In the genomic region with DNA sequence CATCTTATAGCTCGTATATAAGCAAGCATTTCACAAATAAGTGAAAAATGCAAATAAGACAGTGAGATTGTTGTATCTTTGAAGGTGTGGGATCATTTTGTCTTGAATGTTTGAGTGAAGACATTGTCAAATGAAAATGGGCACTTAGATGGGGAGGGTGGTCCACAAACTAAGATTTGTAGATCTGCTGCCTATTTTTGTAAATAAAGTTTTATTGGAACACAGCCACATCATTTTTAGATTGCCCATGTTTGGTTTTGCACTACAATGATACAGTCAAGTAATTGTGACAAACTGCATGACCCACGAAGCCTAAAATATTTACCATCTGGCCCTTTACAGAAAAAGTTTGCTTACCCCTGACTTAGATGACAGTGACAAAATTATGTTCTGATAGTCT, we compare ENCODE assay signal across 40 cellular contexts.
"Had no signal": no experiment of that assay in that cellular context is flagged by ENCODE, and none has a peak within 500 bp of the region (broad histone marks: within the 10 kb centered on the region; RNA-seq: fewer than 3 reads in every experiment).

No MANE protein-coding gene starts in this region.

- H3K4me1 Mint-ChIP-seq: activated naive CD4-positive, alpha-beta T cell treated with anti-CD3 and anti-CD28 coated beads, Interleukin-2, amount 10 ng/mL, durations not matched to agents 7 days and 5 days; activated naive CD4-positive, alpha-beta T cell treated with anti-CD3 and anti-CD28 coated beads, Interleukin-2, amount 50 U/mL, for 24 hours; activated naive CD8-positive, alpha-beta T cell treated with anti-CD3 and anti-CD28 coated beads for 36 hours; activated naive CD8-positive, alpha-beta T cell treated with anti-CD3 and anti-CD28 coated beads, Interleukin-2, amount 10 ng/mL, durations not matched to agents 7 days and 5 days; activated naive CD8-positive, alpha-beta T cell treated with anti-CD3 and anti-CD28 coated beads, Interleukin-2, amount 50 U/mL, for 24 hours; activated T-helper 17 cell treated with anti-CD3 and anti-CD28 coated beads, Interleukin-2, amount 50 U/mL, for 72 hours; central memory CD8-positive, alpha-beta T cell had no signal

- H3K9me3 ChIP-seq: adrenal gland, ascending aorta, body of pancreas, breast epithelium had no signal

- H3K36me3 Mint-ChIP-seq: activated naive CD4-positive, alpha-beta T cell treated with anti-CD3 and anti-CD28 coated beads, Interleukin-2, amount 10 ng/mL, durations not matched to agents 7 days and 5 days; activated naive CD4-positive, alpha-beta T cell treated with anti-CD3 and anti-CD28 coated beads, Interleukin-2, amount 50 U/mL, for 24 hours; activated naive CD4-positive, alpha-beta T cell treated with anti-CD3 and anti-CD28 coated beads, Interleukin-2, amount 50 U/mL, for 72 hours; activated naive CD8-positive, alpha-beta T cell; activated naive CD8-positive, alpha-beta T cell treated with anti-CD3 and anti-CD28 coated beads for 36 hours; activated naive CD8-positive, alpha-beta T cell treated with anti-CD3 and anti-CD28 coated beads, Interleukin-2, amount 10 ng/mL, durations not matched to agents 7 days and 5 days; brain had no signal

- H3K27ac ChIP-seq: adrenal gland, ascending aorta, body of pancreas, brain microvascular endothelial cell, cardiac muscle cell had no signal

- H3K27me3 ChIP-seq: adrenal gland, ascending aorta, body of pancreas, brain microvascular endothelial cell, breast epithelium, cardiac muscle cell had no signal

- FAIRE-seq: astrocyte, bronchial epithelial cell had no signal

- H3K9me3 Mint-ChIP-seq: activated naive CD4-positive, alpha-beta T cell treated with anti-CD3 and anti-CD28 coated beads for 36 hours; activated naive CD4-positive, alpha-beta T cell treated with anti-CD3 and anti-CD28 coated beads, Interleukin-2, amount 10 ng/mL, durations not matched to agents 7 days and 5 days; activated naive CD4-positive, alpha-beta T cell treated with anti-CD3 and anti-CD28 coated beads, Interleukin-2, amount 50 U/mL, for 24 hours; activated naive CD8-positive, alpha-beta T cell treated with anti-CD3 and anti-CD28 coated beads for 36 hours; activated naive CD8-positive, alpha-beta T cell treated with anti-CD3 and anti-CD28 coated beads, Interleukin-2, amount 10 ng/mL, durations not matched to agents 7 days and 5 days; activated naive CD8-positive, alpha-beta T cell treated with anti-CD3 and anti-CD28 coated beads, Interleukin-2, amount 50 U/mL, for 24 hours; activated T-cell treated with anti-CD3 and anti-CD28 coated beads, Interleukin-2, amount 50 U/mL, for 24 hours; activated T-cell treated with anti-CD3 and anti-CD28 coated beads, Interleukin-2, amount 50 U/mL, for 4 hours; activated T-cell treated with anti-CD3 and anti-CD28 coated beads, Interleukin-2, amount 50 U/mL, for 72 hours; activated T-helper 1 cell treated with anti-CD3 and anti-CD28 coated beads, Interleukin-12 subunit alpha, Interleukin-12 subunit beta, Interleukin-2, Interleukin-4 antibody, amounts not matched to agents 30 ng/mL and 10 ng/mL and 1 ng/mL, durations not matched to agents 14 hours and 24 hours and 36 hours; activated T-helper 2 cell treated with anti-CD3 and anti-CD28 coated beads, Interferon-gamma antibody, Interleukin-2, Interleukin-4, amounts not matched to agents 10 μg/mL and 5 μg/mL and 100 μg/mL, durations not matched to agents 14 hours and 24 hours and 36 hours; brain; central memory CD8-positive, alpha-beta T cell had no signal

- ATAC-seq: activated naive CD4-positive, alpha-beta T cell treated with anti-CD3 and anti-CD28 coated beads, Interleukin-2, amount 50 U/mL, for 72 hours; activated naive CD8-positive, alpha-beta T cell treated with anti-CD3 and anti-CD28 coated beads, Interleukin-2, amount 50 U/mL, for 24 hours; activated T-cell treated with anti-CD3 and anti-CD28 coated beads, Interleukin-2, amount 50 U/mL, for 4 hours; activated T-cell treated with anti-CD3 and anti-CD28 coated beads, Interleukin-2, amount 50 U/mL, for 72 hours; activated T-helper 17 cell treated with anti-CD3 and anti-CD28 coated beads, Interleukin-2, amount 50 U/mL, for 72 hours; body of pancreas had no signal

- H3K27ac Mint-ChIP-seq: activated naive CD4-positive, alpha-beta T cell treated with anti-CD3 and anti-CD28 coated beads for 36 hours; activated naive CD4-positive, alpha-beta T cell treated with anti-CD3 and anti-CD28 coated beads, Interleukin-2, amount 10 ng/mL, durations not matched to agents 7 days and 5 days; activated naive CD4-positive, alpha-beta T cell treated with anti-CD3 and anti-CD28 coated beads, Interleukin-2, amount 50 U/mL, for 24 hours; activated naive CD4-positive, alpha-beta T cell treated with anti-CD3 and anti-CD28 coated beads, Interleukin-2, amount 50 U/mL, for 72 hours; activated naive CD8-positive, alpha-beta T cell; activated naive CD8-positive, alpha-beta T cell treated with anti-CD3 and anti-CD28 coated beads for 36 hours; activated naive CD8-positive, alpha-beta T cell treated with anti-CD3 and anti-CD28 coated beads, Interleukin-2, amount 10 ng/mL, durations not matched to agents 7 days and 5 days; activated naive CD8-positive, alpha-beta T cell treated with anti-CD3 and anti-CD28 coated beads, Interleukin-2, amount 50 U/mL, for 24 hours; activated T-cell treated with anti-CD3 and anti-CD28 coated beads, Interleukin-2, amount 50 U/mL, for 24 hours; activated T-cell treated with anti-CD3 and anti-CD28 coated beads, Interleukin-2, amount 50 U/mL, for 72 hours; activated T-helper 1 cell treated with anti-CD3 and anti-CD28 coated beads, Interleukin-12 subunit alpha, Interleukin-12 subunit beta, Interleukin-2, Interleukin-4 antibody, amounts not matched to agents 30 ng/mL and 10 ng/mL and 1 ng/mL, durations not matched to agents 14 hours and 24 hours and 36 hours; activated T-helper 17 cell treated with anti-CD3 and anti-CD28 coated beads, Interleukin-2, amount 50 U/mL, for 72 hours; activated T-helper 2 cell treated with anti-CD3 and anti-CD28 coated beads, Interferon-gamma antibody, Interleukin-2, Interleukin-4, amounts not matched to agents 10 μg/mL and 5 μg/mL and 100 μg/mL, durations not matched to agents 14 hours and 24 hours and 36 hours had no signal

- H3K4me1 ChIP-seq: ascending aorta, body of pancreas had no signal

- H3K4me3 ChIP-seq: adrenal gland, ascending aorta, body of pancreas, breast epithelium, cardiac muscle cell had no signal

- H3K36me3 ChIP-seq: adrenal gland, ascending aorta, brain microvascular endothelial cell, breast epithelium, cardiac muscle cell had no signal

- DNase-seq: activated effector memory CD4-positive, alpha-beta T cell treated with anti-CD3 and anti-CD28 coated beads, Interleukin-2, amount 50 U/mL, for 16 hours; activated effector memory CD4-positive, alpha-beta T cell treated with Interleukin-2 at 50 U/mL for 16 hours; activated gamma-delta T cell; activated gamma-delta T cell treated with Interleukin-2 at 50 U/mL for 16 hours; activated naive CD4-positive, alpha-beta T cell; activated naive CD4-positive, alpha-beta T cell treated with anti-CD3 and anti-CD28 coated beads for 36 hours; activated naive CD4-positive, alpha-beta T cell treated with anti-CD3 and anti-CD28 coated beads, Interleukin-2, amount 10 ng/mL, durations not matched to agents 7 days and 5 days; activated naive CD4-positive, alpha-beta T cell treated with anti-CD3 and anti-CD28 coated beads, Interleukin-2, amount 50 U/mL, for 16 hours; activated naive CD4-positive, alpha-beta T cell treated with Interleukin-2 at 50 U/mL for 16 hours; activated naive CD8-positive, alpha-beta T cell treated with anti-CD3 and anti-CD28 coated beads for 36 hours; activated naive CD8-positive, alpha-beta T cell treated with anti-CD3 and anti-CD28 coated beads, Interleukin-2, amount 10 ng/mL, durations not matched to agents 7 days and 5 days; activated naive CD8-positive, alpha-beta T cell treated with anti-CD3 and anti-CD28 coated beads, Interleukin-2, amount 50 U/mL, for 24 hours; activated T-cell treated with anti-CD3 and anti-CD28 coated beads, Interleukin-2, amount 50 U/mL, for 1 hour; activated T-cell treated with anti-CD3 and anti-CD28 coated beads, Interleukin-2, amount 50 U/mL, for 24 hours; activated T-cell treated with anti-CD3 and anti-CD28 coated beads, Interleukin-2, amount 50 U/mL, for 4 hours; activated T-cell treated with anti-CD3 and anti-CD28 coated beads, Interleukin-2, amount 50 U/mL, for 48 hours; activated T-cell treated with anti-CD3 and anti-CD28 coated beads, Interleukin-2, amount 50 U/mL, for 72 hours; adrenal gland; amniotic stem cell; amygdala; anterior cingulate cortex; aorta; body of pancreas; brain microvascular endothelial cell; caudate nucleus; central memory CD4-positive, alpha-beta T cell; cerebellar nuclear complex had no signal

- H3K27me3 Mint-ChIP-seq: activated naive CD4-positive, alpha-beta T cell treated with anti-CD3 and anti-CD28 coated beads, Interleukin-2, amount 10 ng/mL, durations not matched to agents 7 days and 5 days; brain had no signal

- H3K4me3 Mint-ChIP-seq: activated naive CD4-positive, alpha-beta T cell treated with anti-CD3 and anti-CD28 coated beads for 36 hours; activated naive CD4-positive, alpha-beta T cell treated with anti-CD3 and anti-CD28 coated beads, Interleukin-2, amount 10 ng/mL, durations not matched to agents 7 days and 5 days; activated naive CD4-positive, alpha-beta T cell treated with anti-CD3 and anti-CD28 coated beads, Interleukin-2, amount 50 U/mL, for 24 hours; activated naive CD8-positive, alpha-beta T cell; activated naive CD8-positive, alpha-beta T cell treated with anti-CD3 and anti-CD28 coated beads for 36 hours; activated naive CD8-positive, alpha-beta T cell treated with anti-CD3 and anti-CD28 coated beads, Interleukin-2, amount 10 ng/mL, durations not matched to agents 7 days and 5 days; activated naive CD8-positive, alpha-beta T cell treated with anti-CD3 and anti-CD28 coated beads, Interleukin-2, amount 50 U/mL, for 24 hours; activated T-cell treated with anti-CD3 and anti-CD28 coated beads, Interleukin-2, amount 50 U/mL, for 24 hours; activated T-cell treated with anti-CD3 and anti-CD28 coated beads, Interleukin-2, amount 50 U/mL, for 4 hours; activated T-cell treated with anti-CD3 and anti-CD28 coated beads, Interleukin-2, amount 50 U/mL, for 72 hours; activated T-helper 1 cell treated with anti-CD3 and anti-CD28 coated beads, Interleukin-12 subunit alpha, Interleukin-12 subunit beta, Interleukin-2, Interleukin-4 antibody, amounts not matched to agents 30 ng/mL and 10 ng/mL and 1 ng/mL, durations not matched to agents 14 hours and 24 hours and 36 hours; activated T-helper 17 cell treated with anti-CD3 and anti-CD28 coated beads, Interleukin-2, amount 50 U/mL, for 72 hours; brain; central memory CD8-positive, alpha-beta T cell had no signal
